In the genomic region with DNA sequence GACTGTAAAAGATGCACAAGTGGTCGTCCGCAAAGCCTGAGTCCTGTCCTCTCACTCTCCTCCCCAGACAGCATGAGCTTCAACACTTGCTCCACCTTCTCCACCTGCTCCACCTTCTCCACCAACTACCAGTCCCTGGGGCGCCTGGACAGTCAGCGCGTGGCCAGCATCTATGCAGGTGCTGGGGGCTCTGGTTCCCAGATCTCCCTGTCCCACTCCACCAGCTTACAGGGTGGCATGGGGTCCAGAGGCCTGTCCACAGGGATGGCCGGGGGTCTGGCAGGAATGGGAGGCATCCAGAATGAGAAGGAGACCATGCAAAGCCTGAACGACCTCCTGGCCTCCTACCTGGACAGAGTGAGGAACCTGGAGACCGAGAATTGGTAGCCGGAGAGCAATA, we compare ENCODE assay signal across 39 cellular contexts.
"Had no signal": no experiment of that assay in that cellular context is flagged by ENCODE, and none has a peak within 500 bp of the region (broad histone marks: within the 10 kb centered on the region; RNA-seq: fewer than 3 reads in every experiment).

No MANE protein-coding gene starts in this region.

- H3K36me3 ChIP-seq: adrenal gland, ascending aorta, brain microvascular endothelial cell, breast epithelium, cardiac muscle cell had no signal

- H3K36me3 Mint-ChIP-seq: activated naive CD4-positive, alpha-beta T cell treated with anti-CD3 and anti-CD28 coated beads, Interleukin-2, amount 10 ng/mL, durations not matched to agents 7 days and 5 days; activated naive CD4-positive, alpha-beta T cell treated with anti-CD3 and anti-CD28 coated beads, Interleukin-2, amount 50 U/mL, for 24 hours; activated naive CD4-positive, alpha-beta T cell treated with anti-CD3 and anti-CD28 coated beads, Interleukin-2, amount 50 U/mL, for 72 hours; activated naive CD8-positive, alpha-beta T cell; activated naive CD8-positive, alpha-beta T cell treated with anti-CD3 and anti-CD28 coated beads for 36 hours; activated naive CD8-positive, alpha-beta T cell treated with anti-CD3 and anti-CD28 coated beads, Interleukin-2, amount 10 ng/mL, durations not matched to agents 7 days and 5 days; brain had no signal

- FAIRE-seq: astrocyte had no signal

- H3K9me3 ChIP-seq: adrenal gland, ascending aorta, body of pancreas, breast epithelium had no signal

- H3K4me1 ChIP-seq: adrenal gland, ascending aorta, body of pancreas, breast epithelium had no signal

- H3K27ac ChIP-seq: adrenal gland, ascending aorta, body of pancreas, brain microvascular endothelial cell, breast epithelium, cardiac muscle cell had no signal

- H3K27ac Mint-ChIP-seq: activated naive CD4-positive, alpha-beta T cell treated with anti-CD3 and anti-CD28 coated beads for 36 hours; activated naive CD4-positive, alpha-beta T cell treated with anti-CD3 and anti-CD28 coated beads, Interleukin-2, amount 10 ng/mL, durations not matched to agents 7 days and 5 days; activated naive CD4-positive, alpha-beta T cell treated with anti-CD3 and anti-CD28 coated beads, Interleukin-2, amount 50 U/mL, for 24 hours; activated naive CD4-positive, alpha-beta T cell treated with anti-CD3 and anti-CD28 coated beads, Interleukin-2, amount 50 U/mL, for 72 hours; activated naive CD8-positive, alpha-beta T cell; activated naive CD8-positive, alpha-beta T cell treated with anti-CD3 and anti-CD28 coated beads for 36 hours; activated naive CD8-positive, alpha-beta T cell treated with anti-CD3 and anti-CD28 coated beads, Interleukin-2, amount 10 ng/mL, durations not matched to agents 7 days and 5 days; activated naive CD8-positive, alpha-beta T cell treated with anti-CD3 and anti-CD28 coated beads, Interleukin-2, amount 50 U/mL, for 24 hours; activated T-cell treated with anti-CD3 and anti-CD28 coated beads, Interleukin-2, amount 50 U/mL, for 24 hours; activated T-cell treated with anti-CD3 and anti-CD28 coated beads, Interleukin-2, amount 50 U/mL, for 72 hours; activated T-helper 1 cell treated with anti-CD3 and anti-CD28 coated beads, Interleukin-12 subunit alpha, Interleukin-12 subunit beta, Interleukin-2, Interleukin-4 antibody, amounts not matched to agents 30 ng/mL and 10 ng/mL and 1 ng/mL, durations not matched to agents 14 hours and 24 hours and 36 hours; activated T-helper 17 cell treated with anti-CD3 and anti-CD28 coated beads, Interleukin-2, amount 50 U/mL, for 72 hours; activated T-helper 2 cell treated with anti-CD3 and anti-CD28 coated beads, Interferon-gamma antibody, Interleukin-2, Interleukin-4, amounts not matched to agents 10 μg/mL and 5 μg/mL and 100 μg/mL, durations not matched to agents 14 hours and 24 hours and 36 hours; brain had no signal

- H3K4me1 Mint-ChIP-seq: activated naive CD4-positive, alpha-beta T cell treated with anti-CD3 and anti-CD28 coated beads, Interleukin-2, amount 10 ng/mL, durations not matched to agents 7 days and 5 days; activated naive CD4-positive, alpha-beta T cell treated with anti-CD3 and anti-CD28 coated beads, Interleukin-2, amount 50 U/mL, for 24 hours; activated naive CD8-positive, alpha-beta T cell treated with anti-CD3 and anti-CD28 coated beads for 36 hours; activated naive CD8-positive, alpha-beta T cell treated with anti-CD3 and anti-CD28 coated beads, Interleukin-2, amount 10 ng/mL, durations not matched to agents 7 days and 5 days; activated naive CD8-positive, alpha-beta T cell treated with anti-CD3 and anti-CD28 coated beads, Interleukin-2, amount 50 U/mL, for 24 hours; activated T-helper 17 cell treated with anti-CD3 and anti-CD28 coated beads, Interleukin-2, amount 50 U/mL, for 72 hours; brain; central memory CD8-positive, alpha-beta T cell had no signal

- DNase-seq: activated effector memory CD4-positive, alpha-beta T cell treated with anti-CD3 and anti-CD28 coated beads, Interleukin-2, amount 50 U/mL, for 16 hours; activated effector memory CD4-positive, alpha-beta T cell treated with Interleukin-2 at 50 U/mL for 16 hours; activated gamma-delta T cell; activated gamma-delta T cell treated with Interleukin-2 at 50 U/mL for 16 hours; activated naive CD4-positive, alpha-beta T cell; activated naive CD4-positive, alpha-beta T cell treated with anti-CD3 and anti-CD28 coated beads for 36 hours; activated naive CD4-positive, alpha-beta T cell treated with anti-CD3 and anti-CD28 coated beads, Interleukin-2, amount 10 ng/mL, durations not matched to agents 7 days and 5 days; activated naive CD4-positive, alpha-beta T cell treated with anti-CD3 and anti-CD28 coated beads, Interleukin-2, amount 50 U/mL, for 16 hours; activated naive CD4-positive, alpha-beta T cell treated with Interleukin-2 at 50 U/mL for 16 hours; activated naive CD8-positive, alpha-beta T cell treated with anti-CD3 and anti-CD28 coated beads for 36 hours; activated naive CD8-positive, alpha-beta T cell treated with anti-CD3 and anti-CD28 coated beads, Interleukin-2, amount 10 ng/mL, durations not matched to agents 7 days and 5 days; activated naive CD8-positive, alpha-beta T cell treated with anti-CD3 and anti-CD28 coated beads, Interleukin-2, amount 50 U/mL, for 24 hours; activated T-cell treated with anti-CD3 and anti-CD28 coated beads, Interleukin-2, amount 50 U/mL, for 1 hour; activated T-cell treated with anti-CD3 and anti-CD28 coated beads, Interleukin-2, amount 50 U/mL, for 24 hours; activated T-cell treated with anti-CD3 and anti-CD28 coated beads, Interleukin-2, amount 50 U/mL, for 4 hours; activated T-cell treated with anti-CD3 and anti-CD28 coated beads, Interleukin-2, amount 50 U/mL, for 48 hours; activated T-cell treated with anti-CD3 and anti-CD28 coated beads, Interleukin-2, amount 50 U/mL, for 72 hours; adrenal gland; amniotic stem cell; amygdala; anterior cingulate cortex; aorta; body of pancreas; brain microvascular endothelial cell; caudate nucleus; central memory CD4-positive, alpha-beta T cell; cerebellar nuclear complex had no signal

- H3K4me3 ChIP-seq: adrenal gland, ascending aorta, body of pancreas, breast epithelium, cardiac muscle cell had no signal

- H3K27me3 Mint-ChIP-seq: activated naive CD4-positive, alpha-beta T cell treated with anti-CD3 and anti-CD28 coated beads, Interleukin-2, amount 10 ng/mL, durations not matched to agents 7 days and 5 days; activated T-cell treated with anti-CD3 and anti-CD28 coated beads, Interleukin-2, amount 50 U/mL, for 24 hours; activated T-helper 17 cell treated with anti-CD3 and anti-CD28 coated beads, Interleukin-2, amount 50 U/mL, for 72 hours had no signal

- H3K9me3 Mint-ChIP-seq: activated naive CD4-positive, alpha-beta T cell treated with anti-CD3 and anti-CD28 coated beads, Interleukin-2, amount 50 U/mL, for 24 hours had no signal

- H3K4me3 Mint-ChIP-seq: activated naive CD4-positive, alpha-beta T cell treated with anti-CD3 and anti-CD28 coated beads for 36 hours; activated naive CD4-positive, alpha-beta T cell treated with anti-CD3 and anti-CD28 coated beads, Interleukin-2, amount 10 ng/mL, durations not matched to agents 7 days and 5 days; activated naive CD4-positive, alpha-beta T cell treated with anti-CD3 and anti-CD28 coated beads, Interleukin-2, amount 50 U/mL, for 24 hours; activated naive CD8-positive, alpha-beta T cell; activated naive CD8-positive, alpha-beta T cell treated with anti-CD3 and anti-CD28 coated beads for 36 hours; activated naive CD8-positive, alpha-beta T cell treated with anti-CD3 and anti-CD28 coated beads, Interleukin-2, amount 10 ng/mL, durations not matched to agents 7 days and 5 days; activated naive CD8-positive, alpha-beta T cell treated with anti-CD3 and anti-CD28 coated beads, Interleukin-2, amount 50 U/mL, for 24 hours; activated T-cell treated with anti-CD3 and anti-CD28 coated beads, Interleukin-2, amount 50 U/mL, for 24 hours; activated T-cell treated with anti-CD3 and anti-CD28 coated beads, Interleukin-2, amount 50 U/mL, for 4 hours; activated T-cell treated with anti-CD3 and anti-CD28 coated beads, Interleukin-2, amount 50 U/mL, for 72 hours; activated T-helper 1 cell treated with anti-CD3 and anti-CD28 coated beads, Interleukin-12 subunit alpha, Interleukin-12 subunit beta, Interleukin-2, Interleukin-4 antibody, amounts not matched to agents 30 ng/mL and 10 ng/mL and 1 ng/mL, durations not matched to agents 14 hours and 24 hours and 36 hours; activated T-helper 17 cell treated with anti-CD3 and anti-CD28 coated beads, Interleukin-2, amount 50 U/mL, for 72 hours; brain; central memory CD8-positive, alpha-beta T cell had no signal
